4 cellular contexts compared by ENCODE assay signal in the genomic region with DNA sequence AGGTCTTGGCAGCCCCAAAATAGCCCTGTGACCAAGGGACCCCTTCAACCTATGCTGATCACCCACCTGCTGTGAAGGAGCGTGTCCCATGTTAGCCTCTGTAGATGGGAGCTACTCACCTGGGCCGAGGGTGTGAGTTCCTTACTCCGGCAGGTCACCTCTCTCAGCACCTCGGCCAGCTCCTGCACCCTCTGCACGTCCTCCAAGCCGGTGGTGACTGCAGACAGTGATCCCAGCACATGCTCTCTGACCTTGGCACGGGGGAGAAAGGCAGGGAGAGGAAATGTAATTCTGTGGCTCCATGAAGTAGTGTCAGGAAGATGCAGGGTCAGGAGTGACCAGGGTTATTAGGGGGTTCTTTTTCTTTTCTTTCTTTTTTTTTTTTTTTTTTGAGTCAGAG.
A peak's percentile ranks its signal among the peaks of the same experiment; 100 is the strongest.
TF ChIP-seq lines count a peak whose summit lies in the region.

No MANE protein-coding gene starts in this region.

TF ChIP-seq in SK-N-SH, 30 proteins besides CTCF, POLR2A, EP300 and RAD21 (continued from another document):
- TF ChIP-seq SIN3A (IDR thresholded peaks at IDR 0.05; ENCODE audit: borderline replicate concordance, low read depth, low read length) (no peak), REST (IDR thresholded peaks at IDR 0.05; ENCODE audit: low read depth, low read length) (peak; percentile 90), NRF1 (IDR thresholded peaks at IDR 0.05; ENCODE audit: low read depth, low read length) (no peak)
TF ChIP-seq in SK-N-SH: peak in this region for 1.

TF ChIP-seq in SK-N-SH treated with all-trans-retinoic acid at 6 μM for 48 hours, 23 proteins besides CTCF, POLR2A, EP300 and RAD21 (continued from another document and continues in another):
- no peak for TF ChIP-seq PPARA (CRISPR knock-in tag; IDR thresholded peaks at IDR 0.05; ENCODE audit: borderline replicate concordance)
- no peak for TF ChIP-seq ZFP30 (CRISPR knock-in tag; IDR thresholded peaks at IDR 0.05)
- TF ChIP-seq ZNF8 (CRISPR knock-in tag; IDR thresholded peaks at IDR 0.05): no peak
- TF ChIP-seq, protein P1, sequence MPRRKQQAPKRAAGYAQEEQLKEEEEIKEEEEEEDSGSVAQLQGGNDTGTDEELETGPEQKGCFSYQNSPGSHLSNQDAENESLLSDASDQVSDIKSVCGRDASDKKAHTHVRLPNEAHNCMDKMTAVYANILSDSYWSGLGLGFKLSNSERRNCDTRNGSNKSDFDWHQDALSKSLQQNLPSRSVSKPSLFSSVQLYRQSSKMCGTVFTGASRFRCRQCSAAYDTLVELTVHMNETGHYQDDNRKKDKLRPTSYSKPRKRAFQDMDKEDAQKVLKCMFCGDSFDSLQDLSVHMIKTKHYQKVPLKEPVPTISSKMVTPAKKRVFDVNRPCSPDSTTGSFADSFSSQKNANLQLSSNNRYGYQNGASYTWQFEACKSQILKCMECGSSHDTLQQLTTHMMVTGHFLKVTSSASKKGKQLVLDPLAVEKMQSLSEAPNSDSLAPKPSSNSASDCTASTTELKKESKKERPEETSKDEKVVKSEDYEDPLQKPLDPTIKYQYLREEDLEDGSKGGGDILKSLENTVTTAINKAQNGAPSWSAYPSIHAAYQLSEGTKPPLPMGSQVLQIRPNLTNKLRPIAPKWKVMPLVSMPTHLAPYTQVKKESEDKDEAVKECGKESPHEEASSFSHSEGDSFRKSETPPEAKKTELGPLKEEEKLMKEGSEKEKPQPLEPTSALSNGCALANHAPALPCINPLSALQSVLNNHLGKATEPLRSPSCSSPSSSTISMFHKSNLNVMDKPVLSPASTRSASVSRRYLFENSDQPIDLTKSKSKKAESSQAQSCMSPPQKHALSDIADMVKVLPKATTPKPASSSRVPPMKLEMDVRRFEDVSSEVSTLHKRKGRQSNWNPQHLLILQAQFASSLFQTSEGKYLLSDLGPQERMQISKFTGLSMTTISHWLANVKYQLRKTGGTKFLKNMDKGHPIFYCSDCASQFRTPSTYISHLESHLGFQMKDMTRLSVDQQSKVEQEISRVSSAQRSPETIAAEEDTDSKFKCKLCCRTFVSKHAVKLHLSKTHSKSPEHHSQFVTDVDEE (CRISPR knock-in tag; IDR thresholded peaks at IDR 0.05): no peak
- TF ChIP-seq, protein P2, sequence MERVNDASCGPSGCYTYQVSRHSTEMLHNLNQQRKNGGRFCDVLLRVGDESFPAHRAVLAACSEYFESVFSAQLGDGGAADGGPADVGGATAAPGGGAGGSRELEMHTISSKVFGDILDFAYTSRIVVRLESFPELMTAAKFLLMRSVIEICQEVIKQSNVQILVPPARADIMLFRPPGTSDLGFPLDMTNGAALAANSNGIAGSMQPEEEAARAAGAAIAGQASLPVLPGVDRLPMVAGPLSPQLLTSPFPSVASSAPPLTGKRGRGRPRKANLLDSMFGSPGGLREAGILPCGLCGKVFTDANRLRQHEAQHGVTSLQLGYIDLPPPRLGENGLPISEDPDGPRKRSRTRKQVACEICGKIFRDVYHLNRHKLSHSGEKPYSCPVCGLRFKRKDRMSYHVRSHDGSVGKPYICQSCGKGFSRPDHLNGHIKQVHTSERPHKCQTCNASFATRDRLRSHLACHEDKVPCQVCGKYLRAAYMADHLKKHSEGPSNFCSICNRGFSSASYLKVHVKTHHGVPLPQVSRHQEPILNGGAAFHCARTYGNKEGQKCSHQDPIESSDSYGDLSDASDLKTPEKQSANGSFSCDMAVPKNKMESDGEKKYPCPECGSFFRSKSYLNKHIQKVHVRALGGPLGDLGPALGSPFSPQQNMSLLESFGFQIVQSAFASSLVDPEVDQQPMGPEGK (CRISPR knock-in tag; IDR thresholded peaks at IDR 0.05; ENCODE audit: borderline replicate concordance): no peak
- TF ChIP-seq SNAI2 (CRISPR knock-in tag; IDR thresholded peaks at IDR 0.05): no peak
- TF ChIP-seq, protein P3, sequence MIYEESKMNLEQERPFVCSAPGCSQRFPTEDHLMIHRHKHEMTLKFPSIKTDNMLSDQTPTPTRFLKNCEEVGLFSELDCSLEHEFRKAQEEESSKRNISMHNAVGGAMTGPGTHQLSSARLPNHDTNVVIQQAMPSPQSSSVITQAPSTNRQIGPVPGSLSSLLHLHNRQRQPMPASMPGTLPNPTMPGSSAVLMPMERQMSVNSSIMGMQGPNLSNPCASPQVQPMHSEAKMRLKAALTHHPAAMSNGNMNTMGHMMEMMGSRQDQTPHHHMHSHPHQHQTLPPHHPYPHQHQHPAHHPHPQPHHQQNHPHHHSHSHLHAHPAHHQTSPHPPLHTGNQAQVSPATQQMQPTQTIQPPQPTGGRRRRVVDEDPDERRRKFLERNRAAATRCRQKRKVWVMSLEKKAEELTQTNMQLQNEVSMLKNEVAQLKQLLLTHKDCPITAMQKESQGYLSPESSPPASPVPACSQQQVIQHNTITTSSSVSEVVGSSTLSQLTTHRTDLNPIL (CRISPR knock-in tag; IDR thresholded peaks at IDR 0.05; ENCODE audit: low read depth): no peak
- TF ChIP-seq ZFP3 (CRISPR knock-in tag; IDR thresholded peaks at IDR 0.05): no peak
- no peak for TF ChIP-seq ZC3H10 (CRISPR knock-in tag; IDR thresholded peaks at IDR 0.05)
- TF ChIP-seq RARB (CRISPR knock-in tag; IDR thresholded peaks at IDR 0.05): no peak
- no peak for TF ChIP-seq ARNTL (CRISPR knock-in tag; IDR thresholded peaks at IDR 0.05; ENCODE audit: borderline replicate concordance, low read depth)
- no peak for TF ChIP-seq TCF4 (CRISPR knock-in tag; IDR thresholded peaks at IDR 0.05; ENCODE audit: borderline replicate concordance)

TF ChIP-seq in HCT116, 20 proteins besides CTCF, POLR2A, EP300 and RAD21:
- TF ChIP-seq MAX (IDR thresholded peaks at IDR 0.05): no peak
- TF ChIP-seq SP1 (IDR thresholded peaks at IDR 0.05; ENCODE audit: low read depth): no peak
- TF ChIP-seq YY1 (IDR thresholded peaks at IDR 0.05; ENCODE audit: extremely low read depth, insufficient replicate concordance, low read depth, low read length): no peak
- no peak for TF ChIP-seq CBX3 (IDR thresholded peaks at IDR 0.05; ENCODE audit: low read depth)
- TF ChIP-seq REST (IDR thresholded peaks at IDR 0.05; ENCODE audit: low read depth): peak; percentile 66

TF ChIP-seq in GM12878, 131 proteins besides CTCF, POLR2A, EP300 and RAD21:
- TF ChIP-seq REST (IDR thresholded peaks at IDR 0.05; ENCODE audit: low read depth, low read length) (peak; percentile 66; the same call in 1 of the 2 replicates), DPF2 (IDR thresholded peaks at IDR 0.05) (no peak)
